ENCODE assay signal across 12 cellular contexts in the genomic region with DNA sequence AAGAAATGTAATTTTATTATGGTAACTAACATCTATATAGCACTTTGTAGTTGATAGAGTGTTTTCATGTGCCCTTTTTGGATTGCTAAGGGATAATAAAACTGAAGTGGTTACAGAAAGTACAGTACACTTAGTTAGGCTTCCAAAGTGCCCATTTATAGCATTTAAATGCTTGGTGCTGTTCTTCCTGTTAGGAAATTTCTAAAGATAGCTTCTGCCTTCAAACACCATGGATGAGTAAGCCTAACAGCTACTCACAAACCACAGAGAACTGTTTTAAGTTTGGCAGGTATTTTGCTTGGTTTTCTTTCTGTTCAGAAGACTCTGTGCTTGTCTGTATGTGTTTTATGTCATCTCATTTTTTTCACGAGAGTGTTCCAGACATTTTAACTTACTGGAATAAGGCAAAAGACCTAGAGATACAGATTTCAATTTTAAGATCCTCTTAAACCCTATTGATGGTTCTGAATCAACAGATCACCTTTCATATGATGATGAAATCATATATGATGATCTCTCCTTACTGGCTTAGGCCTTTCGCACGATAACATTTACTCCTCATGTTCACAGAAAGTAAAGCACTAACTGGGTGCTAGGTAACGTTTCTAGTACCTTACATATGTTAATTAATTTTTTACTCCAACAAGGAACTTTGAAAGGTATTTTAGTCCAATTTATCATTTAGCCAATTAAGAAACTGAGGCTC. TPM values are rescaled to one million over a fixed set of nuclear protein-coding genes. Genes with fewer than 3 reads are reported as not detected.
DNase-seq lines count a peak whose midpoint lies in the region; ATAC-seq and TF ChIP-seq lines count a peak whose summit lies in the region.
"Had no signal": no experiment of that assay in that cellular context is flagged by ENCODE, and none has a peak within 500 bp of the region (broad histone marks: within the 10 kb centered on the region; RNA-seq: fewer than 3 reads in every experiment).

No MANE protein-coding gene starts in this region.

- no peaks in the 10 kb centered on the region for H3K9me3 Mint-ChIP-seq in activated T-helper 1 cell treated with anti-CD3 and anti-CD28 coated beads, Interleukin-12 subunit alpha, Interleukin-12 subunit beta, Interleukin-2, Interleukin-4 antibody, amounts not matched to agents 30 ng/mL and 10 ng/mL and 1 ng/mL, durations not matched to agents 14 hours and 24 hours and 36 hours

- peaks cover 50% of the 10 kb centered on the region for H3K4me1 Mint-ChIP-seq in activated T-helper 1 cell treated with anti-CD3 and anti-CD28 coated beads, Interleukin-12 subunit alpha, Interleukin-12 subunit beta, Interleukin-2, Interleukin-4 antibody, amounts not matched to agents 30 ng/mL and 10 ng/mL and 1 ng/mL, durations not matched to agents 14 hours and 24 hours and 36 hours (ENCODE audit: low read depth)

- no peak overlapping the region for H3K4me3 Mint-ChIP-seq in activated T-helper 1 cell treated with anti-CD3 and anti-CD28 coated beads, Interleukin-12 subunit alpha, Interleukin-12 subunit beta, Interleukin-2, Interleukin-4 antibody, amounts not matched to agents 30 ng/mL and 10 ng/mL and 1 ng/mL, durations not matched to agents 14 hours and 24 hours and 36 hours
- H3K4me3 Mint-ChIP-seq: CD4-positive, alpha-beta memory T cell had no signal

- peaks cover 2% of the 10 kb centered on the region for H3K27me3 Mint-ChIP-seq in activated T-helper 1 cell treated with anti-CD3 and anti-CD28 coated beads, Interleukin-12 subunit alpha, Interleukin-12 subunit beta, Interleukin-2, Interleukin-4 antibody, amounts not matched to agents 30 ng/mL and 10 ng/mL and 1 ng/mL, durations not matched to agents 14 hours and 24 hours and 36 hours (ENCODE audit: insufficient read depth)
- H3K27me3 Mint-ChIP-seq: progenitor cell of endocrine pancreas had no signal

- H3K36me3 Mint-ChIP-seq in activated T-helper 1 cell treated with anti-CD3 and anti-CD28 coated beads, Interleukin-12 subunit alpha, Interleukin-12 subunit beta, Interleukin-2, Interleukin-4 antibody, amounts not matched to agents 30 ng/mL and 10 ng/mL and 1 ng/mL, durations not matched to agents 14 hours and 24 hours and 36 hours (ENCODE audit: low read depth) = peaks cover 39% of the 10 kb centered on the region

- peaks cover 2% of the 10 kb centered on the region for H3K4me1 ChIP-seq in right cardiac atrium (ENCODE audit: control insufficient read depth, insufficient read depth, low read length)

- intact Hi-C loops in Right ventricle myocardium superior (cut with DNase I) (no loop called here), right cardiac atrium (cut with DNase I) (no loop called here)
- intact Hi-C loops in activated T-helper 1 cell treated with anti-CD3 and anti-CD28 coated beads, Interleukin-12 subunit alpha, Interleukin-12 subunit beta, Interleukin-2, Interleukin-4 antibody, amounts not matched to agents 30 ng/mL and 10 ng/mL and 1 ng/mL, durations not matched to agents 14 hours and 24 hours and 36 hours (cut with micrococcal nuclease) = loop anchor here (10.0 kb wide), 2 partner anchors 1074 to 1606 kb away; a partner anchor contains a TSS

- no peak for TF ChIP-seq CTCF in foreskin fibroblast (IDR thresholded peaks at IDR 0.05; ENCODE audit: low read depth, low read length)

- no peak overlapping the region for H3K27ac ChIP-seq in right cardiac atrium (ENCODE audit: low read length)
- H3K27ac ChIP-seq: RWPE1 had no signal

- no peaks in the 10 kb centered on the region for H3K9me3 ChIP-seq in right cardiac atrium (ENCODE audit: control insufficient read depth, low read length)

- 83% methylated on average over 4 of the region's 4 CpGs for WGBS in right cardiac atrium

- peak overlapping the region; percentile 49 for H3K27ac Mint-ChIP-seq in activated T-helper 1 cell treated with anti-CD3 and anti-CD28 coated beads, Interleukin-12 subunit alpha, Interleukin-12 subunit beta, Interleukin-2, Interleukin-4 antibody, amounts not matched to agents 30 ng/mL and 10 ng/mL and 1 ng/mL, durations not matched to agents 14 hours and 24 hours and 36 hours
- H3K27ac Mint-ChIP-seq: progenitor cell of endocrine pancreas had no signal

- ATAC-seq in Right ventricle myocardium superior (ENCODE audit: poor library complexity) (peak; percentile 42), right cardiac atrium (no peak), GM18909 (IDR thresholded peaks at IDR 0.05; ENCODE audit: poor library complexity, unreplicated experiment) (no peak)

- no peak for DNase-seq in Right ventricle myocardium superior
- no peak for DNase-seq in right cardiac atrium
- no peak for DNase-seq in activated T-helper 1 cell treated with anti-CD3 and anti-CD28 coated beads, Interleukin-12 subunit alpha, Interleukin-12 subunit beta, Interleukin-2, Interleukin-4 antibody, amounts not matched to agents 30 ng/mL and 10 ng/mL and 1 ng/mL, durations not matched to agents 14 hours and 24 hours and 36 hours (ENCODE audit: low spot score)
- peak; percentile 32 to 54 for DNase-seq in foreskin fibroblast
- DNase-seq in stromal cell of bone marrow (ENCODE audit: low read depth) = peak; percentile 51
- DNase-seq in Ammon's horn (ENCODE audit: low spot score) = no peak
- no peak for DNase-seq in SHP77 (lab: John Stamatoyannopoulos, UW)
- DNase-seq: CD4-positive, alpha-beta memory T cell; kidney had no signal

- no peaks in the 10 kb centered on the region for H3K27me3 ChIP-seq in right cardiac atrium (ENCODE audit: control insufficient read depth, insufficient read depth)

- H3K4me3 ChIP-seq in right cardiac atrium (ENCODE audit: low read length) = no peak overlapping the region
- no peak overlapping the region for H3K4me3 ChIP-seq in foreskin fibroblast (ENCODE audit: low read depth in 1 of 2, low read length in 2 of 2)

RNA-seq across cellular contexts. Expression of a gene that starts 4.4 kb away (rescaled TPM):
- total RNA-seq in Right ventricle myocardium superior (10.9 TPM), right cardiac atrium (10 to 100 TPM; 13.4 to 16.7 (median 16.0) TPM)
- polyA plus RNA-seq in right cardiac atrium = 7.2 TPM
- 28.0 and 29.0 TPM in 2 replicates for total RNA-seq in activated T-helper 1 cell treated with anti-CD3 and anti-CD28 coated beads, Interleukin-12 subunit alpha, Interleukin-12 subunit beta, Interleukin-2, Interleukin-4 antibody, amounts not matched to agents 30 ng/mL and 10 ng/mL and 1 ng/mL, durations not matched to agents 14 hours and 24 hours and 36 hours

RNA-seq across cellular contexts. Expression of a gene that starts 16.6 kb away (rescaled TPM):
- 3.8 TPM for total RNA-seq in Right ventricle myocardium superior
- 1 to 10 TPM; 3.8 to 6.6 (median 4.0) TPM for total RNA-seq in right cardiac atrium
- 5.5 TPM for polyA plus RNA-seq in right cardiac atrium
- 14.1 and 17.8 TPM in 2 replicates for total RNA-seq in activated T-helper 1 cell treated with anti-CD3 and anti-CD28 coated beads, Interleukin-12 subunit alpha, Interleukin-12 subunit beta, Interleukin-2, Interleukin-4 antibody, amounts not matched to agents 30 ng/mL and 10 ng/mL and 1 ng/mL, durations not matched to agents 14 hours and 24 hours and 36 hours

RNA-seq across cellular contexts. Expression of a gene that starts 38.3 kb away (rescaled TPM):
- total RNA-seq in Right ventricle myocardium superior (116 TPM), right cardiac atrium (100 to 1,000 TPM in 1 of 4 donors, 10 to 100 TPM in 3; 77.9 to 108 (median 84.8) TPM)
- polyA plus RNA-seq in right cardiac atrium = 54.7 TPM
- total RNA-seq in activated T-helper 1 cell treated with anti-CD3 and anti-CD28 coated beads, Interleukin-12 subunit alpha, Interleukin-12 subunit beta, Interleukin-2, Interleukin-4 antibody, amounts not matched to agents 30 ng/mL and 10 ng/mL and 1 ng/mL, durations not matched to agents 14 hours and 24 hours and 36 hours = 84.4 and 85.1 TPM in 2 replicates

Comparison
In these comparisons a context has a peak if more than half of its experiments do, and no peak if none do; other contexts are left out.
1. DNase-seq: peak in foreskin fibroblast (2 of 2) and stromal cell of bone marrow (single experiment); none in Right ventricle myocardium superior (single experiment), right cardiac atrium (0 of 3), activated T-helper 1 cell treated with anti-CD3 and anti-CD28 coated beads, Interleukin-12 subunit alpha, Interleukin-12 subunit beta, Interleukin-2, Interleukin-4 antibody, amounts not matched to agents 30 ng/mL and 10 ng/mL and 1 ng/mL, durations not matched to agents 14 hours and 24 hours and 36 hours (single experiment), Ammon's horn (single experiment) and SHP77 (0 of 2).